11 cellular contexts compared by ENCODE assay signal in genomic region chr2:233408366-233409285, GRCh38. TPM values are rescaled to one million over a fixed set of nuclear protein-coding genes. Genes with fewer than 3 reads are reported as not detected.
A peak's percentile ranks its signal among the peaks of the same experiment; 100 is the strongest.
DNase-seq lines count a peak whose midpoint lies in the region; ATAC-seq and TF ChIP-seq lines count a peak whose summit lies in the region.
"Had no signal": no experiment of that assay in that cellular context is flagged by ENCODE, and none has a peak within 500 bp of the region (broad histone marks: within the 10 kb centered on the region; RNA-seq: fewer than 3 reads in every experiment).

No MANE protein-coding gene starts in this region.

- H3K4me1 Mint-ChIP-seq in Calu3 (ENCODE audit: low read depth, unreplicated experiment), result peaks cover 50% of the 10 kb centered on the region
- peaks cover 48% of the 10 kb centered on the region for H3K4me1 Mint-ChIP-seq in activated T-helper 17 cell treated with anti-CD3 and anti-CD28 coated beads, Interleukin-2, amount 50 U/mL, for 72 hours
- H3K4me1 Mint-ChIP-seq in naive thymus-derived CD4-positive, alpha-beta T cell, result peaks cover 51 to 98% (median 91%) of the 10 kb centered on the region in 7 donors

- H3K9me3 Mint-ChIP-seq in Calu3 (ENCODE audit: low read depth, unreplicated experiment), result peaks cover 2% of the 10 kb centered on the region
- no peaks in the 10 kb centered on the region for H3K9me3 Mint-ChIP-seq in activated T-helper 17 cell treated with anti-CD3 and anti-CD28 coated beads, Interleukin-2, amount 50 U/mL, for 72 hours
- peaks cover 0 to 17% (median 0%) of the 10 kb centered on the region in 11 donors for H3K9me3 Mint-ChIP-seq in naive thymus-derived CD4-positive, alpha-beta T cell

- H3K9me3 ChIP-seq in naive thymus-derived CD4-positive, alpha-beta T cell (ENCODE audit: control insufficient read depth in 2 of 3, low read length in 3 of 3), result no peaks in the 10 kb centered on the region

- H3K27ac ChIP-seq in naive thymus-derived CD4-positive, alpha-beta T cell (ENCODE audit: low read depth, low read length), result peak overlapping the region; percentile 56
- H3K27ac ChIP-seq: 22Rv1 had no signal

- H3K36me3 ChIP-seq in naive thymus-derived CD4-positive, alpha-beta T cell (ENCODE audit: control insufficient read depth in 2 of 3, insufficient read depth in 3 of 3, low read length in 3 of 3), result no peaks in the 10 kb centered on the region

- peaks cover 9% of the 10 kb centered on the region for H3K36me3 Mint-ChIP-seq in Calu3 (ENCODE audit: insufficient read depth, unreplicated experiment)
- H3K36me3 Mint-ChIP-seq in activated T-helper 17 cell treated with anti-CD3 and anti-CD28 coated beads, Interleukin-2, amount 50 U/mL, for 72 hours (ENCODE audit: low read depth), result peaks cover 6% of the 10 kb centered on the region
- H3K36me3 Mint-ChIP-seq in naive thymus-derived CD4-positive, alpha-beta T cell, result peaks cover 3 to 46% (median 15%) of the 10 kb centered on the region in 5 donors

- peaks cover 40 to 64% of the 10 kb centered on the region in 2 donors for H3K4me1 ChIP-seq in naive thymus-derived CD4-positive, alpha-beta T cell (ENCODE audit: control insufficient read depth in 2 of 2, insufficient read depth in 2 of 2, low read length in 2 of 2)

- no peaks in the 10 kb centered on the region for H3K27me3 Mint-ChIP-seq in Calu3 (ENCODE audit: unreplicated experiment)
- H3K27me3 Mint-ChIP-seq in activated T-helper 17 cell treated with anti-CD3 and anti-CD28 coated beads, Interleukin-2, amount 50 U/mL, for 72 hours, result no peaks in the 10 kb centered on the region
- no peaks in the 10 kb centered on the region for H3K27me3 Mint-ChIP-seq in naive thymus-derived CD4-positive, alpha-beta T cell

- H3K27me3 ChIP-seq in naive thymus-derived CD4-positive, alpha-beta T cell (ENCODE audit: control insufficient read depth in 2 of 2, insufficient read depth in 2 of 2, low read length in 2 of 2), result no peaks in the 10 kb centered on the region

- CTCF ChIA-PET in Calu3 (lab: Charles Lee), result no interaction called here
- CTCF ChIA-PET in naive thymus-derived CD4-positive, alpha-beta T cell (lab: Charles Lee), result interaction anchor here (12.4 to 13.7 kb wide), 2 partner anchors 14 to 32 kb away, joined by 255 to 379 read pairs; no protein-coding TSS in a partner anchor

- no TSS peak for BruUV-seq in Calu3 (replicated peaks; lab: Mats Ljungman, UMichigan)

- peak; percentile 9 for DNase-seq in DMS 273 (lab: John Stamatoyannopoulos, UW; ENCODE audit: unreplicated experiment)
- DNase-seq in DMS 273 treated with DMSO at 0.1 percent for 48 hours (lab: John Stamatoyannopoulos, UW), result no peak
- no peak for DNase-seq in Calu3
- DNase-seq in naive thymus-derived CD4-positive, alpha-beta T cell, result no peak
- DNase-seq in sciatic nerve (ENCODE audit: low spot score), result no peak
- DNase-seq in HCEC 1CT, result no peak
- DNase-seq: anterior cingulate cortex had no signal

- TF ChIP-seq CTCF in Calu3 (IDR thresholded peaks at IDR 0.05; ENCODE audit: unreplicated experiment), result no peak

- H3K4me3 Mint-ChIP-seq in Calu3 (ENCODE audit: low read depth, unreplicated experiment), result no peak overlapping the region
- H3K4me3 Mint-ChIP-seq in activated T-helper 17 cell treated with anti-CD3 and anti-CD28 coated beads, Interleukin-2, amount 50 U/mL, for 72 hours, result peak overlapping the region; percentile 64
- peak overlapping the region in 9 of 10 donors; percentile 60 to 79 (median 68) for H3K4me3 Mint-ChIP-seq in naive thymus-derived CD4-positive, alpha-beta T cell

- no peak for ATAC-seq in activated T-helper 17 cell treated with anti-CD3 and anti-CD28 coated beads, Interleukin-2, amount 50 U/mL, for 72 hours (replicated peaks)
- ATAC-seq in naive thymus-derived CD4-positive, alpha-beta T cell, result no peak
- no peak for ATAC-seq in sciatic nerve
- ATAC-seq in GM19035 (IDR thresholded peaks at IDR 0.05; ENCODE audit: unreplicated experiment), result no peak
- ATAC-seq: esophagus mucosa had no signal

- intact Hi-C loops in Calu3 (cut with micrococcal nuclease; ENCODE audit: unreplicated experiment) (loop anchor here (5.0 kb wide), 1 partner anchor 299 kb away; no protein-coding TSS in a partner anchor), sciatic nerve (cut with DNase I) (no loop called here)
- intact Hi-C loops in naive thymus-derived CD4-positive, alpha-beta T cell (cut with micrococcal nuclease), result loop anchor here in 1 of 2 donors (1.0 to 10.0 kb wide), 3 partner anchors 11 to 156 kb away; partner anchors contain the start of gene USP40

- no peak overlapping the region for H3K4me3 ChIP-seq in naive thymus-derived CD4-positive, alpha-beta T cell (ENCODE audit: low read length)

- H3K27ac Mint-ChIP-seq in Calu3 (ENCODE audit: unreplicated experiment), result peak overlapping the region; percentile 25
- H3K27ac Mint-ChIP-seq in activated T-helper 17 cell treated with anti-CD3 and anti-CD28 coated beads, Interleukin-2, amount 50 U/mL, for 72 hours, result peak overlapping the region; percentile 34
- H3K27ac Mint-ChIP-seq in naive thymus-derived CD4-positive, alpha-beta T cell, result peak overlapping the region; percentile 74 to 96 (median 84)

- POLR2A ChIA-PET in naive thymus-derived CD4-positive, alpha-beta T cell (lab: Charles Lee), result interaction anchor here (0.6 to 8.2 kb wide), 5 partner anchors 9 to 40 kb away, joined by 3 to 143 read pairs (median 3); no protein-coding TSS in a partner anchor

RNA-seq across cellular contexts. Expression of gene DGKD, which starts 54.3 kb away (rescaled TPM):
- total RNA-seq in Calu3 (2022) (26.5 and 28.4 TPM in 2 replicates), sciatic nerve (35.8 TPM)
- 10 to 100 TPM; 34.6 to 59.6 TPM for total RNA-seq in activated T-helper 17 cell treated with anti-CD3 and anti-CD28 coated beads, Interleukin-2, amount 50 U/mL, for 72 hours
- 100 to 1,000 TPM in 4 of 5 experiments, 10 to 100 TPM in 1; 61.6 to 252 (median 213) TPM for total RNA-seq in naive thymus-derived CD4-positive, alpha-beta T cell
- 10 to 100 TPM; 25.8 to 41.0 TPM for polyA plus RNA-seq in naive thymus-derived CD4-positive, alpha-beta T cell

Comparison
In these comparisons a context has a peak if more than half of its experiments do, and no peak if none do; other contexts are left out.
1. H3K27ac Mint-ChIP-seq: peak in every context shown above with its lines; median percentile 84 in naive thymus-derived CD4-positive, alpha-beta T cell; 34 in activated T-helper 17 cell treated with anti-CD3 and anti-CD28 coated beads, Interleukin-2, amount 50 U/mL, for 72 hours; 25 in Calu3.